In the genomic region with DNA sequence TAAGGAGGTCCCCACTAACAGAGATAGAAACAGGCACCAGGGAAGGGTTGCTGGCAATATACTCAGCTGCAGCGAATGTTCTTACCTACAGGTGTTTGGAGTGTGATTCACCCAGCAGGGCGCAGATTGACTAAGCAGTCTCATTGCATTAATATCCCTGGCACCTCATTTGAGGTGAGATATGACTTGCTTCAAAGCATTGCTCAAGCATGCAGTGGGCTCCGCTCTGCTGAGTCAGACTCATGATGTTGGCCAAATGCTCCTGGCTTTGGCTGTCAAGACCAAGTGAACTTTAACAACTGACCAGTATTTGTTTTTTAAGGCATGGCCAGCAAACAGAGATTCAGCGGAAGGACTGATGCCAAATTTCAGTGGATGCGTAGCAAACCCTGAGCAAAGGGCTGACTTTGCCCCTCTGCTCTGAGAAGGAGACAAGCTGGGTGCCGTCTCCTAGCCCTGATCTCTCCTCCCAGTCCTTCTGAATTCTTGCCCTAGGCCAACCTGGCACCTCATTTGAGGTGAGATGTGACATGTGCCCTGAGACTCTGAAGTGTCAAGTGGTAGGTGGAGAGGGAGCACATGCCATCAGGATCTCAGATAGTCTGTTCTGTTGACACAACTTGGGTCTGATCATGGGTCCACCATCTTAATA, we compare ENCODE assay signal across 1 cellular context.
TF ChIP-seq lines count a peak whose summit lies in the region.

No MANE protein-coding gene starts in this region.

TF ChIP-seq in liver, 16 proteins besides CTCF, POLR2A, EP300 and RAD21 (continued from another document):
- TF ChIP-seq, protein P1, sequence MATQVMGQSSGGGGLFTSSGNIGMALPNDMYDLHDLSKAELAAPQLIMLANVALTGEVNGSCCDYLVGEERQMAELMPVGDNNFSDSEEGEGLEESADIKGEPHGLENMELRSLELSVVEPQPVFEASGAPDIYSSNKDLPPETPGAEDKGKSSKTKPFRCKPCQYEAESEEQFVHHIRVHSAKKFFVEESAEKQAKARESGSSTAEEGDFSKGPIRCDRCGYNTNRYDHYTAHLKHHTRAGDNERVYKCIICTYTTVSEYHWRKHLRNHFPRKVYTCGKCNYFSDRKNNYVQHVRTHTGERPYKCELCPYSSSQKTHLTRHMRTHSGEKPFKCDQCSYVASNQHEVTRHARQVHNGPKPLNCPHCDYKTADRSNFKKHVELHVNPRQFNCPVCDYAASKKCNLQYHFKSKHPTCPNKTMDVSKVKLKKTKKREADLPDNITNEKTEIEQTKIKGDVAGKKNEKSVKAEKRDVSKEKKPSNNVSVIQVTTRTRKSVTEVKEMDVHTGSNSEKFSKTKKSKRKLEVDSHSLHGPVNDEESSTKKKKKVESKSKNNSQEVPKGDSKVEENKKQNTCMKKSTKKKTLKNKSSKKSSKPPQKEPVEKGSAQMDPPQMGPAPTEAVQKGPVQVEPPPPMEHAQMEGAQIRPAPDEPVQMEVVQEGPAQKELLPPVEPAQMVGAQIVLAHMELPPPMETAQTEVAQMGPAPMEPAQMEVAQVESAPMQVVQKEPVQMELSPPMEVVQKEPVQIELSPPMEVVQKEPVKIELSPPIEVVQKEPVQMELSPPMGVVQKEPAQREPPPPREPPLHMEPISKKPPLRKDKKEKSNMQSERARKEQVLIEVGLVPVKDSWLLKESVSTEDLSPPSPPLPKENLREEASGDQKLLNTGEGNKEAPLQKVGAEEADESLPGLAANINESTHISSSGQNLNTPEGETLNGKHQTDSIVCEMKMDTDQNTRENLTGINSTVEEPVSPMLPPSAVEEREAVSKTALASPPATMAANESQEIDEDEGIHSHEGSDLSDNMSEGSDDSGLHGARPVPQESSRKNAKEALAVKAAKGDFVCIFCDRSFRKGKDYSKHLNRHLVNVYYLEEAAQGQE (IDR thresholded peaks at IDR 0.05): peak; percentile 41
- TF ChIP-seq HNF4G (IDR thresholded peaks at IDR 0.05) (peak; percentile 36), SP1 (IDR thresholded peaks at IDR 0.05) (peak; percentile 69), GABPA (IDR thresholded peaks at IDR 0.05 in 1 of 2, conservative IDR thresholded peaks at IDR 0.05 in 1 of 2) (no peak)
TF ChIP-seq in liver: peak in this region for 11.
